ENCODE assay signal across 25 cellular contexts in the genomic region with DNA sequence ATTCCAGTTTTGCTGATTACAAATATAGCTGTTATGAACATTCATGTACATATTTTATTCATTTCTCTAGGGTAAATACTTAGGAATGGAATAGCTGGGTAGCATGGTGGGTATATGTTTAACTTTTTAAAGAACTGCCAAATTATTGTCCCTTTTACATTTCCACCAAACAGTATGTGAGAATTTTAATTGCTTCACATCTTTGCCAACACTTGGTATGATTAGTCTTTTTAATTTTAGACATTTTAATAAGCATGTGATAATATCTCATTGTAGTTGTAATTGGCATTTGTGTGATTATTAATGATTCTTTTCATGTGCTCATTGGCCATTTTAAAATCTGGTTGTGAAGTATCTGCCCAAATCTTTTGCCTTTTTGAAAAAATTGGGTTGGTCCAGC.
DNase-seq lines count a peak whose midpoint lies in the region; ATAC-seq, FAIRE-seq and TF ChIP-seq lines count a peak whose summit lies in the region.
"Had no signal": no experiment of that assay in that cellular context is flagged by ENCODE, and none has a peak within 500 bp of the region (broad histone marks: within the 10 kb centered on the region; RNA-seq: fewer than 3 reads in every experiment).

No MANE protein-coding gene starts in this region.

- RAD21 ChIA-PET in HCT116 (lab: Charles Lee; ENCODE audit: low non-redundant PET in 1 of 2, low total read pairs in 2 of 2, uncharacterized antibody in 2 of 2, unreplicated experiment in 2 of 2): no interaction called here

- no peak overlapping the region for H3K4me2 ChIP-seq in HCT116 (ENCODE audit: low read length)
- H3K4me2 ChIP-seq in K562 (ENCODE audit: insufficient read depth, low read length): no peak overlapping the region
- H3K4me2 ChIP-seq: A549 had no signal

- peaks cover 15% of the 10 kb centered on the region for H3K9me3 Mint-ChIP-seq in activated naive CD8-positive, alpha-beta T cell (ENCODE audit: low read depth)
- H3K9me3 Mint-ChIP-seq in activated naive CD8-positive, alpha-beta T cell treated with anti-CD3 and anti-CD28 coated beads, Interleukin-2, amount 50 U/mL, for 24 hours: peaks cover 24% of the 10 kb centered on the region

- H4K20me1 ChIP-seq in HCT116 (ENCODE audit: insufficient read depth) (no peaks in the 10 kb centered on the region), K562 (replicated peaks; ENCODE audit: control insufficient read depth, insufficient read depth, low read length) (no peaks in the 10 kb centered on the region)
- H4K20me1 ChIP-seq: BLaER1 treated with 17β-estradiol and CSF1 and Interleukin-3, amounts not matched to agents 10 nM and 100 nM had no signal

- no peak overlapping the region for H2AFZ ChIP-seq in HCT116 (ENCODE audit: low read depth, low read length, poor library complexity, severe bottlenecking)
- H2AFZ ChIP-seq in K562 (ENCODE audit: low read depth, low read length): no peak overlapping the region
- H2AFZ ChIP-seq: GM23248 had no signal

- peak overlapping the region; percentile 50 for H3K27ac Mint-ChIP-seq in activated naive CD8-positive, alpha-beta T cell
- H3K27ac Mint-ChIP-seq in activated naive CD8-positive, alpha-beta T cell treated with anti-CD3 and anti-CD28 coated beads, Interleukin-2, amount 50 U/mL, for 24 hours: no peak overlapping the region
- H3K27ac Mint-ChIP-seq: CD14-positive monocyte, HFFc6 had no signal

- intact Hi-C loops in HCT116 (cut with micrococcal nuclease): no loop called here
- intact Hi-C loops in K562 (cut with micrococcal nuclease): no loop called here

- no peak for TF ChIP-seq RAD21 in HCT116 (IDR thresholded peaks at IDR 0.05; ENCODE audit: low read depth)
- no peak for TF ChIP-seq RAD21 in K562 (CRISPR knock-in tag; conservative IDR thresholded peaks at IDR 0.05 in 1 of 2, IDR thresholded peaks at IDR 0.05 in 1 of 2)

- H3K9me3 ChIP-seq in HCT116 (ENCODE audit: control insufficient read depth in 1 of 2, insufficient read depth in 1 of 2, low read depth in 1 of 2, low read length in 2 of 2): peaks cover 0 to 6% of the 10 kb centered on the region in 2 experiments; a peak in 1 of 4 replicates
- H3K9me3 ChIP-seq in K562 (replicated peaks; ENCODE audit: control insufficient read depth, insufficient read depth, low read depth, low read length): 0 out of 2 replicates have a peak, but pooled peaks cover 2% of the 10 kb centered on the region
- H3K9me3 ChIP-seq: A549, BE2C had no signal

- H3K27me3 ChIP-seq in HCT116 (ENCODE audit: insufficient read depth, low read length) (no peaks in the 10 kb centered on the region), K562 (ENCODE audit: control insufficient read depth in 2 of 2, insufficient read depth in 2 of 2, low read length in 2 of 2) (no peaks in the 10 kb centered on the region)
- H3K27me3 ChIP-seq: BE2C had no signal

- in situ Hi-C loops in K562 (cut with MboI): no loop called here

- H3K36me3 ChIP-seq in HCT116 (ENCODE audit: control insufficient read depth in 1 of 2, insufficient read depth in 2 of 2, low read length in 2 of 2) (no peaks in the 10 kb centered on the region), K562 (ENCODE audit: control insufficient read depth, insufficient read depth, low read length) (no peaks in the 10 kb centered on the region)
- H3K36me3 ChIP-seq: BE2C had no signal

- BruUV-seq in HCT116 (replicated peaks; lab: Mats Ljungman, UMichigan): no TSS peak
- no TSS peak for BruUV-seq in K562 (replicated peaks; lab: Mats Ljungman, UMichigan)

- H3K4me3 ChIP-seq in HCT116 (replicated peaks in 1 of 2; ENCODE audit: low read depth in 1 of 2, low read length in 2 of 2) (no peak overlapping the region), K562 (no peak overlapping the region)
- H3K4me3 ChIP-seq: A549; BLaER1 treated with 17β-estradiol and CSF1 and Interleukin-3, amounts not matched to agents 10 nM and 100 nM; GM23248 had no signal

- H3K27ac ChIP-seq in HCT116 (ENCODE audit: low read depth, low read length) (no peak overlapping the region), K562 (ENCODE audit: extremely low read depth, low read depth, low read length) (no peak overlapping the region)
- H3K27ac ChIP-seq: A549; BLaER1 treated with 17β-estradiol and CSF1 and Interleukin-3, amounts not matched to agents 10 nM and 100 nM; GM23248 had no signal

- POLR2A ChIA-PET in HCT116 (lab: Charles Lee): no interaction called here
- POLR2A ChIA-PET in K562 (lab: Yijun Ruan, JAX): no interaction called here

- H3K4me1 ChIP-seq in HCT116 (ENCODE audit: control insufficient read depth in 1 of 2, insufficient read depth in 2 of 2, low read length in 2 of 2) (no peaks in the 10 kb centered on the region), K562 (replicated peaks in 1 of 2; ENCODE audit: control insufficient read depth in 2 of 2, insufficient read depth in 2 of 2, low read length in 2 of 2) (no peaks in the 10 kb centered on the region)
- H3K4me1 ChIP-seq: A549, BE2C had no signal

- H3K36me3 Mint-ChIP-seq in activated naive CD8-positive, alpha-beta T cell: peaks cover 41% of the 10 kb centered on the region
- H3K36me3 Mint-ChIP-seq in activated naive CD8-positive, alpha-beta T cell treated with anti-CD3 and anti-CD28 coated beads, Interleukin-2, amount 50 U/mL, for 24 hours (ENCODE audit: low read depth): peaks cover 53% of the 10 kb centered on the region

- no peak overlapping the region for H3K4me3 Mint-ChIP-seq in activated naive CD8-positive, alpha-beta T cell
- no peak overlapping the region for H3K4me3 Mint-ChIP-seq in activated naive CD8-positive, alpha-beta T cell treated with anti-CD3 and anti-CD28 coated beads, Interleukin-2, amount 50 U/mL, for 24 hours
- H3K4me3 Mint-ChIP-seq: CD14-positive monocyte; CD4-positive, alpha-beta T cell; CD8-positive, alpha-beta memory T cell; HFFc6 had no signal

- no peak for ATAC-seq in activated naive CD8-positive, alpha-beta T cell treated with anti-CD3 and anti-CD28 coated beads, Interleukin-2, amount 50 U/mL, for 24 hours
- ATAC-seq in HCT116 (no peak), K562 (no peak), HG02981 (IDR thresholded peaks at IDR 0.05; ENCODE audit: unreplicated experiment) (no peak)
- ATAC-seq: A549 had no signal

- TF ChIP-seq CTCF in HCT116 (IDR thresholded peaks at IDR 0.05 in 2 of 3, conservative IDR thresholded peaks at IDR 0.05 in 1 of 3; ENCODE audit: borderline replicate concordance in 1 of 3, insufficient read depth in 1 of 3, low read depth in 2 of 3, low read length in 2 of 3): no peak
- no peak for TF ChIP-seq CTCF in K562 (IDR thresholded peaks at IDR 0.05 in 2 of 3, conservative IDR thresholded peaks at IDR 0.05 in 1 of 3; ENCODE audit: insufficient read depth in 2 of 3, low read depth in 1 of 3, low read length in 3 of 3)

- no peak for DNase-seq in activated naive CD8-positive, alpha-beta T cell treated with anti-CD3 and anti-CD28 coated beads, Interleukin-2, amount 50 U/mL, for 24 hours
- DNase-seq in HCT116 (ENCODE audit: low read depth, low spot score) (no peak), K562 (ENCODE audit: extremely low read depth in 1 of 4, low spot score in 3 of 4) (no peak), activated T-cell treated with anti-CD3 and anti-CD28 coated beads for 4 hours (no peak)
- DNase-seq: 8988T; ACHN; AML-193; BE2C; Calu3; CD4-positive, alpha-beta T cell; CD8-positive, alpha-beta memory T cell; DMS53; DMS79 treated with DMSO at 0.1 percent for 48 hours; GF-D8; GM23248; H7; HCEC 1CT; HFFc6 had no signal

- CTCF ChIA-PET in HCT116 (lab: Charles Lee) (no interaction called here), K562 (lab: Yijun Ruan, JAX; ENCODE audit: low intra/inter-chr PET ratio) (no interaction called here)

- FAIRE-seq in K562 (lab: Jason Lieb, UNC): no peak
- peak; percentile 72 for FAIRE-seq in islet of Langerhans (lab: Jason Lieb, UNC)
- FAIRE-seq: A549, H1 had no signal

- TF ChIP-seq POLR2A in HCT116 (IDR thresholded peaks at IDR 0.05; ENCODE audit: borderline replicate concordance, extremely low read depth, insufficient read depth, insufficient read length) (no peak), K562 (conservative IDR thresholded peaks at IDR 0.05) (no peak)

- H3K27me3 Mint-ChIP-seq in activated naive CD8-positive, alpha-beta T cell: no peaks in the 10 kb centered on the region
- H3K27me3 Mint-ChIP-seq in activated naive CD8-positive, alpha-beta T cell treated with anti-CD3 and anti-CD28 coated beads, Interleukin-2, amount 50 U/mL, for 24 hours: no peaks in the 10 kb centered on the region
- H3K27me3 Mint-ChIP-seq: CD4-positive, alpha-beta T cell; CD8-positive, alpha-beta memory T cell had no signal

- TF ChIP-seq EP300 in K562 (IDR thresholded peaks at IDR 0.05; ENCODE audit: low read length): no peak

- H3K4me1 Mint-ChIP-seq in activated naive CD8-positive, alpha-beta T cell (ENCODE audit: low read depth): peaks cover 35% of the 10 kb centered on the region
- peaks cover 30% of the 10 kb centered on the region for H3K4me1 Mint-ChIP-seq in activated naive CD8-positive, alpha-beta T cell treated with anti-CD3 and anti-CD28 coated beads, Interleukin-2, amount 50 U/mL, for 24 hours

- H3K9ac ChIP-seq in HCT116 (ENCODE audit: low read length): no peak overlapping the region
- H3K9ac ChIP-seq in K562 (ENCODE audit: insufficient read depth in 1 of 2, low read depth in 2 of 2, low read length in 2 of 2): no peak overlapping the region
- H3K9ac ChIP-seq: BLaER1 treated with 17β-estradiol and CSF1 and Interleukin-3, amounts not matched to agents 10 nM and 100 nM; GM23248 had no signal

- no peaks in the 10 kb centered on the region for H3K79me2 ChIP-seq in HCT116 (ENCODE audit: insufficient read depth, low read length)
- H3K79me2 ChIP-seq in K562 (ENCODE audit: control insufficient read depth, insufficient read depth, low read length): no peaks in the 10 kb centered on the region

- no peaks in the 10 kb centered on the region for H3K9me2 ChIP-seq in HCT116 (ENCODE audit: insufficient read depth)

- H3K9me1 ChIP-seq in K562 (ENCODE audit: control insufficient read depth, insufficient read depth, low read length): no peaks in the 10 kb centered on the region

TF ChIP-seq in HCT116, 20 proteins besides CTCF, POLR2A, EP300 and RAD21:
- TF ChIP-seq CEBPB (IDR thresholded peaks at IDR 0.05; ENCODE audit: low read depth) (no peak), EZH2 (IDR thresholded peaks at IDR 0.05) (no peak), CBX3 (IDR thresholded peaks at IDR 0.05; ENCODE audit: low read depth) (0 out of 2 replicates have a peak, but pooled peaks have one; percentile 26), ZNF274 (IDR thresholded peaks at IDR 0.05; ENCODE audit: low read depth, low read length) (no peak)

TF ChIP-seq in K562, 482 proteins besides CTCF, POLR2A, EP300 and RAD21:
- TF ChIP-seq HDAC3 (IDR thresholded peaks at IDR 0.05; ENCODE audit: borderline replicate concordance, partially characterized antibody): no peak
- peak; percentile 52 for TF ChIP-seq RBM25 (IDR thresholded peaks at IDR 0.05; ENCODE audit: low read depth, low read length, severe bottlenecking)
TF ChIP-seq in K562: peak in this region for 1.
